Comparison of ENCODE assay signal across 8 cellular contexts in the genomic region with DNA sequence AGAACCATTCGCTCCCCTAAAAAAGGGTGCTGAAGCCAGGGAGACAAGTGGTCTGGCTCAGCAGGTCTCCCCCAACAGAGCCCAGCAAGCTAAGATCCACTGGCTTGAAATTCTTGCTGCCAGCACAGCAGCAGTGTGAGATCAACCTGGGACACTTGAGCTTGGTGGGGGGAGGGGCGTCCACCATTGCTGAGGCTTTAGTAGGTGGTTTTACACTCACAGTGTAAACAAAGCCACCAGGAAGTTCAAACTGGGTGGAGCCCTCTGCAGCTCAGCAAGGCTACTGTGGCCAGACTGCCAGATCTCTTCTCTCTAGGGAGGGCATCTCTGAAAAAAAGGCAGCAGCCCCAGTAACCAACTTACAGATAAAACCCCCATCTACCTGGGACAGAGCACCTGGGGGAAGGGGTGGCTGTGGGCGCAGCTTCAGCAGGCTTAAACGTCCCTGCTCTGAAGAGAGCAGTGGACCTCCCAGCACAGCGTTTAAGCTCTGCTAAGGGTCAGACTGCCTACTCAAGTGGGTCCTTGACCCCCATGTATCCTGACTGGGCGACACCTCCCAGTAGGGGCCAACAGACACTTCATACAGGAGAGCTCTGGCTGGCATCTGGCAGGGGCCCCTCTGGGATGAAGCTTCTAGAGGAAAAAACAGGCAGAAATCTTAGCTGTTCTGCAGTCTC.
A peak's percentile ranks its signal among the peaks of the same experiment; 100 is the strongest.
DNase-seq lines count a peak whose midpoint lies in the region; ATAC-seq, FAIRE-seq and TF ChIP-seq lines count a peak whose summit lies in the region.
"Not testable (repeated sequence)": the region's sequence is repeated elsewhere in the genome, so short reads cannot be mapped to it uniquely, and the experiment has no call there.

No MANE protein-coding gene starts in this region.

- H4K5ac ChIP-seq in H1 (ENCODE audit: insufficient read length, low read depth, low read length) = not testable (repeated sequence)

- intact Hi-C loops in left lung (cut with DNase I); transverse colon (cut with DNase I; ENCODE audit: low total_unique reads): not testable (repeated sequence)

- H3K79me2 ChIP-seq in H1 (ENCODE audit: control insufficient read depth in 1 of 2, insufficient read depth in 2 of 2, low read length in 2 of 2) = not testable (repeated sequence)

- not testable (repeated sequence) for H2BK120ac ChIP-seq in H1 (replicated peaks; ENCODE audit: low read depth, low read length)

- H3K36me3 ChIP-seq in H1 (ENCODE audit: control insufficient read depth in 2 of 4, insufficient read depth in 4 of 4, low read length in 3 of 4); left lung; transverse colon: not testable (repeated sequence)

- TF ChIP-seq RAD21 in H1 (IDR thresholded peaks at IDR 0.05 in 1 of 2, conservative IDR thresholded peaks at IDR 0.05 in 1 of 2; ENCODE audit: low read depth in 2 of 2, low read length in 2 of 2) = not testable (repeated sequence)

- not testable (repeated sequence) for TF ChIP-seq CTCF in H1 (IDR thresholded peaks at IDR 0.05; ENCODE audit: control extremely low read depth in 1 of 3, insufficient read depth in 1 of 3, low read depth in 1 of 3, low read length in 3 of 3); left lung (IDR thresholded peaks at IDR 0.05); transverse colon (IDR thresholded peaks at IDR 0.05)

- H4K91ac ChIP-seq in H1 (replicated peaks; ENCODE audit: insufficient read length, low read length) = peak overlapping the region; percentile 54

- peak; percentile 47 for DNase-seq in DMS153 treated with DMSO at 0.1 percent for 48 hours (lab: John Stamatoyannopoulos, UW; ENCODE audit: unreplicated experiment)
- DNase-seq in HK-2 (ENCODE audit: unreplicated experiment) = peak; percentile 32
- DNase-seq in NCI-H146 (lab: John Stamatoyannopoulos, UW) = peak; percentile 88
- peak; percentile 77 for DNase-seq in NCI-H69 (lab: John Stamatoyannopoulos, UW)
- peak; percentile 41 for DNase-seq in RPMI8226
- DNase-seq in H1 (ENCODE audit: low read depth in 1 of 2, low spot score in 2 of 2) = peak; percentile 7 to 54
- DNase-seq in left lung = peak; percentile 77 to 81
- DNase-seq in transverse colon = peak; percentile 77

- not testable (repeated sequence) for H3K9ac ChIP-seq in H1 (replicated peaks in 1 of 4; ENCODE audit: extremely low read depth in 1 of 4, low read depth in 3 of 4, low read length in 3 of 4)

- not testable (repeated sequence) for H3K23ac ChIP-seq in H1 (ENCODE audit: insufficient read length)

- peak; percentile 79 for ATAC-seq in left lung

- H3K56ac ChIP-seq in H1 (replicated peaks; ENCODE audit: insufficient read length, low read depth, low read length) = not testable (repeated sequence)

- H3K9me3 ChIP-seq in H1 (ENCODE audit: insufficient read depth in 2 of 2, low read depth in 1 of 2, low read length in 1 of 2); left lung; transverse colon: not testable (repeated sequence)

- H2AK5ac ChIP-seq in H1 (ENCODE audit: low read depth, low read length) = not testable (repeated sequence)

- WGBS in H1 (ENCODE audit: extremely low coverage in 1 of 2, insufficient coverage in 1 of 2, insufficient read length in 1 of 2, insufficient replicate concordance in 2 of 2, low coverage in 1 of 2, low lambda C conversion rate in 2 of 2, missing lambda C conversion rate in 1 of 2), 2 experiments = 70% methylated on average over 6 of the region's 6 CpGs; no CpG with 5 or more reads in 1 of the 2 experiments
- WGBS in transverse colon (ENCODE audit: low coverage in 1 of 2), 2 donors = 49% methylated on average over 3 of the region's 6 CpGs; no CpG with 5 or more reads in 1 of the 2 donors

- not testable (repeated sequence) for H3K23me2 ChIP-seq in H1 (ENCODE audit: low read depth, low read length)

- peak overlapping the region; percentile 50; the same call in 1 of the 2 replicates for H2BK5ac ChIP-seq in H1 (ENCODE audit: low read depth, low read length)

- in situ Hi-C loops in transverse colon (cut with MboI; ENCODE audit: low pct_ligation_motif_present in 1 of 4, low pct_unique_long_range_greater_than_20kb in 1 of 4, low sequenced_read_pairs in 3 of 4) = not testable (repeated sequence)

- H4K8ac ChIP-seq in H1 (ENCODE audit: extremely low read depth, insufficient read depth, low read length) = peak overlapping the region; percentile 25; the same call in 1 of the 2 replicates

- not testable (repeated sequence) for H3K79me1 ChIP-seq in H1 (ENCODE audit: low read depth, low read length)

- POLR2A ChIA-PET in H1 (lab: Charles Lee; ENCODE audit: partially characterized antibody) = not testable (repeated sequence)

- not testable (repeated sequence) for H3K27me3 ChIP-seq in H1 (replicated peaks in 1 of 4; ENCODE audit: control insufficient read depth in 3 of 4, extremely low read depth in 1 of 4, insufficient read depth in 3 of 4, low read length in 3 of 4); left lung; transverse colon

- H3K4me2 ChIP-seq in H1 (ENCODE audit: insufficient read depth in 1 of 2, low read depth in 2 of 2, low read length in 2 of 2) = peak overlapping the region; percentile 25 to 36; a peak in 2 of 4 replicates

- not testable (repeated sequence) for H2BK15ac ChIP-seq in H1 (ENCODE audit: low read length)

- H2AFZ ChIP-seq in H1 (ENCODE audit: low read length) = peak overlapping the region; percentile 99

- not testable (repeated sequence) for TF ChIP-seq EP300 in H1 (IDR thresholded peaks at IDR 0.05; ENCODE audit: borderline replicate concordance in 1 of 2, low read depth in 2 of 2, low read length in 2 of 2); transverse colon (IDR thresholded peaks at IDR 0.05; ENCODE audit: low read depth)

- not testable (repeated sequence) for H4K20me1 ChIP-seq in H1 (replicated peaks in 1 of 2; ENCODE audit: control insufficient read depth in 1 of 2, insufficient read depth in 2 of 2, low read length in 2 of 2)

- not testable (repeated sequence) for FAIRE-seq in H1 (lab: Jason Lieb, UNC)

- not testable (repeated sequence) for H2BK20ac ChIP-seq in H1 (ENCODE audit: low read length)

- not testable (repeated sequence) for H3K14ac ChIP-seq in H1 (ENCODE audit: insufficient read length)

- not testable (repeated sequence) for H2BK12ac ChIP-seq in H1 (ENCODE audit: low read depth, low read length)

- TF ChIP-seq POLR2A in H1 (IDR thresholded peaks at IDR 0.05; ENCODE audit: control extremely low read depth in 1 of 2, low read depth in 2 of 2, low read length in 2 of 2); transverse colon (IDR thresholded peaks at IDR 0.05): not testable (repeated sequence)

- CTCF ChIA-PET in H1 (lab: Charles Lee; ENCODE audit: partially characterized antibody) = interaction anchor here (1.0 to 1.5 kb wide), 3 partner anchors 38 to 233 kb away, joined by 3 to 7 read pairs (median 3); no protein-coding TSS in a partner anchor

- peak overlapping the region in 1 of 4 experiments; percentile 4; a peak in 1 of 8 replicates for H3K4me3 ChIP-seq in H1 (ENCODE audit: extremely low read depth in 1 of 4, insufficient read depth in 2 of 4, low read depth in 3 of 4, low read length in 4 of 4)
- not testable (repeated sequence) for H3K4me3 ChIP-seq in left lung, transverse colon

- H3K4ac ChIP-seq in H1 (replicated peaks; ENCODE audit: insufficient read length, low read depth, low read length) = not testable (repeated sequence)

- H3K4me1 ChIP-seq in H1 (replicated peaks in 1 of 4; ENCODE audit: control insufficient read depth in 3 of 4, insufficient read depth in 4 of 4, low read length in 3 of 4); left lung: not testable (repeated sequence)
- H3K4me1 ChIP-seq in transverse colon = peaks cover 0 to 11% (median 5%) of the 10 kb centered on the region in 4 donors

- not testable (repeated sequence) for H3K18ac ChIP-seq in H1 (ENCODE audit: extremely low read depth, low read length)

- H3K27ac ChIP-seq in H1 (ENCODE audit: low read depth, low read length) (peak overlapping the region; percentile 52; the same call in 1 of the 2 replicates), transverse colon (peak overlapping the region in 3 of 4 donors; percentile 21 to 50 (median 39))
- H3K27ac ChIP-seq in left lung = not testable (repeated sequence)

TF ChIP-seq in H1, 55 proteins besides CTCF, POLR2A, EP300 and RAD21:
- TF ChIP-seq ASH2L (IDR thresholded peaks at IDR 0.05; ENCODE audit: low read length) (peak; percentile 77), YY1 (IDR thresholded peaks at IDR 0.05; ENCODE audit: low read depth, low read length) (peak; percentile 60; the same call in 1 of the 2 replicates), SP1 (IDR thresholded peaks at IDR 0.05; ENCODE audit: low read depth, low read length) (0 out of 2 replicates have a peak, but pooled peaks have one; percentile 19), RBBP5 (IDR thresholded peaks at IDR 0.05; ENCODE audit: borderline replicate concordance, low read depth, low read length) (0 out of 2 replicates have a peak, but pooled peaks have one; percentile 54), TAF1 (IDR thresholded peaks at IDR 0.05; ENCODE audit: low read depth, low read length) (0 out of 2 replicates have a peak, but pooled peaks have one; percentile 3)
TF ChIP-seq in H1: peak in this region for 5; not testable (repeated sequence) for 50.

Comparison
In these comparisons a context has a peak if more than half of its experiments do, and no peak if none do; other contexts are left out.
1. DNase-seq: peak in every context shown above with its lines; median percentile 88 in NCI-H146; 79 in left lung; 77 in NCI-H69; 77 in transverse colon; 47 in DMS153 treated with DMSO at 0.1 percent for 48 hours; 41 in RPMI8226; 32 in HK-2; 30 in H1.